29 cellular contexts compared by ENCODE assay signal in genomic region chr7:7992502-7992901, GRCh38. TPM values are rescaled to one million over a fixed set of nuclear protein-coding genes. Genes with fewer than 3 reads are reported as not detected.
DNase-seq lines count a peak whose midpoint lies in the region; ATAC-seq and TF ChIP-seq lines count a peak whose summit lies in the region.
"Had no signal": no experiment of that assay in that cellular context is flagged by ENCODE, and none has a peak within 500 bp of the region (broad histone marks: within the 10 kb centered on the region; RNA-seq: fewer than 3 reads in every experiment).

No MANE protein-coding gene starts in this region.

- CTCF ChIA-PET in activated CD4-positive, alpha-beta T cell treated with anti-CD3 and anti-CD28 coated beads, Interleukin-2, amount 10 ng/mL, durations not matched to agents 7 days and 5 days (lab: Charles Lee) = interaction anchor here (1.0 kb wide), 1 partner anchor 22 kb away, joined by 3 read pairs; no protein-coding TSS in a partner anchor
- CTCF ChIA-PET in HEK293 (lab: Yijun Ruan, JAX) = interaction anchor here (0.7 kb wide), 1 partner anchor 232 kb away, joined by 4 read pairs; no protein-coding TSS in a partner anchor

- H2BK120ac ChIP-seq in mesendoderm (ENCODE audit: low read depth, low read length) = no peak overlapping the region

- H4K8ac ChIP-seq in mesendoderm (ENCODE audit: low read depth, low read length) = no peak overlapping the region

- peak overlapping the region; percentile 51 for H3K27ac Mint-ChIP-seq in activated CD4-positive, alpha-beta T cell treated with anti-CD3 and anti-CD28 coated beads, Interleukin-2, amount 10 ng/mL, durations not matched to agents 7 days and 5 days
- H3K27ac Mint-ChIP-seq in central memory CD8-positive, alpha-beta T cell (ENCODE audit: low read depth) = peak overlapping the region; percentile 60
- H3K27ac Mint-ChIP-seq: endodermal cell, mesothelial cell of epicardium had no signal

- H3K23ac ChIP-seq in mesendoderm (ENCODE audit: low read length) = no peak overlapping the region

- no peaks in the 10 kb centered on the region for H4K20me1 ChIP-seq in hepatocyte (ENCODE audit: insufficient read depth, poor library complexity, severe bottlenecking)

- peaks cover 5% of the 10 kb centered on the region; the same call in 1 of the 2 replicates for H3K4me1 ChIP-seq in HEK293 (ENCODE audit: control insufficient read depth, insufficient read depth, low read length)
- H3K4me1 ChIP-seq in mesendoderm (ENCODE audit: control insufficient read depth, low read depth, low read length) = no peaks in the 10 kb centered on the region
- H3K4me1 ChIP-seq in esophagus squamous epithelium = peaks cover 0 to 15% (median 2%) of the 10 kb centered on the region in 3 donors
- H3K4me1 ChIP-seq in hepatocyte (ENCODE audit: insufficient read depth) = no peaks in the 10 kb centered on the region
- H3K4me1 ChIP-seq: BLaER1 had no signal

- no peak for DNase-seq in activated CD4-positive, alpha-beta T cell treated with anti-CD3 and anti-CD28 coated beads, Interleukin-2, amount 10 ng/mL, durations not matched to agents 7 days and 5 days
- DNase-seq in activated CD4-positive, alpha-beta T cell treated with anti-CD3 and anti-CD28 coated beads, Interleukin-2, amount 50 U/mL, for 4 hours = no peak
- DNase-seq in central memory CD8-positive, alpha-beta T cell (ENCODE audit: low spot score in 2 of 2) = no peak
- DNase-seq in mesendoderm (peak; percentile 6), esophagus squamous epithelium (lab: John Stamatoyannopoulos, UW) (no peak), hepatocyte (ENCODE audit: low spot score) (no peak)
- DNase-seq: activated B cell treated with CpG ODN at 0.5 μM for 24 hours; activated CD4-positive, alpha-beta T cell treated with anti-CD3 and anti-CD28 coated beads, Interleukin-2, amount 50 U/mL, for 48 hours; activated naive CD4-positive, alpha-beta T cell treated with anti-CD3 and anti-CD28 coated beads, Interleukin-2, amount 50 U/mL, for 16 hours; Caco-2; cortex of kidney; endodermal cell; H7; left lung; MM.1S; naive thymus-derived CD4-positive, alpha-beta T cell; NCI-H2029 treated with DMSO at 0.1 percent for 48 hours; NCI-H446; NK-92 treated with Interleukin-12 subunit alpha and Interleukin-12 subunit beta, amount 100 ng/mL, for 24 hours; SIG-M5; stimulated activated naive CD4-positive, alpha-beta T cell; SW 1271; T1000 had no signal

- no peaks in the 10 kb centered on the region for H3K9me2 ChIP-seq in hepatocyte (replicated peaks; ENCODE audit: insufficient read depth)

- H3K4me2 ChIP-seq in mesendoderm (ENCODE audit: low read length) (no peak overlapping the region), hepatocyte (no peak overlapping the region)
- H3K4me2 ChIP-seq: BLaER1 had no signal

- H3K4ac ChIP-seq in mesendoderm (ENCODE audit: low read depth, low read length) = no peak overlapping the region

- H3K4me3 Mint-ChIP-seq in activated CD4-positive, alpha-beta T cell treated with anti-CD3 and anti-CD28 coated beads, Interleukin-2, amount 10 ng/mL, durations not matched to agents 7 days and 5 days = no peak overlapping the region
- no peak overlapping the region for H3K4me3 Mint-ChIP-seq in central memory CD8-positive, alpha-beta T cell
- H3K4me3 Mint-ChIP-seq: activated B cell treated with CpG ODN at 0.5 μM for 24 hours, endodermal cell, mesothelial cell of epicardium had no signal

- no peaks in the 10 kb centered on the region for H3K79me1 ChIP-seq in mesendoderm (ENCODE audit: low read length)

- no peak for ATAC-seq in central memory CD8-positive, alpha-beta T cell (replicated peaks; ENCODE audit: extremely low read depth, poor library complexity, severe bottlenecking)
- ATAC-seq in HG02588 (IDR thresholded peaks at IDR 0.05; ENCODE audit: unreplicated experiment) = no peak
- ATAC-seq: activated T-helper 17 cell treated with anti-CD3 and anti-CD28 coated beads, Interleukin-2, amount 50 U/mL, for 72 hours; left lung; naive thymus-derived CD4-positive, alpha-beta T cell had no signal

- H3K9me3 ChIP-seq in HEK293 (ENCODE audit: control insufficient read depth, insufficient read depth, low read depth, low read length) (no peaks in the 10 kb centered on the region), esophagus squamous epithelium (peaks cover 0 to 24% (median 0%) of the 10 kb centered on the region in 3 donors), hepatocyte (ENCODE audit: low read depth) (peaks cover 13% of the 10 kb centered on the region)

- peaks cover 26% of the 10 kb centered on the region for H3K36me3 Mint-ChIP-seq in activated CD4-positive, alpha-beta T cell treated with anti-CD3 and anti-CD28 coated beads, Interleukin-2, amount 10 ng/mL, durations not matched to agents 7 days and 5 days (ENCODE audit: low read depth)
- peaks cover 5% of the 10 kb centered on the region for H3K36me3 Mint-ChIP-seq in central memory CD8-positive, alpha-beta T cell (ENCODE audit: insufficient read depth)

- POLR2A ChIA-PET in activated CD4-positive, alpha-beta T cell treated with anti-CD3 and anti-CD28 coated beads, Interleukin-2, amount 10 ng/mL, durations not matched to agents 7 days and 5 days (lab: Charles Lee) = no interaction called here
- POLR2A ChIA-PET in HEK293 (lab: Yijun Ruan, JAX) = no interaction called here

- H3K18ac ChIP-seq in mesendoderm (ENCODE audit: low read length) = no peak overlapping the region

- H2BK5ac ChIP-seq in mesendoderm (ENCODE audit: low read length) = no peak overlapping the region

- intact Hi-C loops in esophagus squamous epithelium (cut with DNase I) = no loop called here

- no peak overlapping the region for H3K4me3 ChIP-seq in HEK293 (ENCODE audit: low read depth, low read length)
- H3K4me3 ChIP-seq in mesendoderm (ENCODE audit: low read length) = no peak overlapping the region
- H3K4me3 ChIP-seq in esophagus squamous epithelium = no peak overlapping the region
- no peak overlapping the region for H3K4me3 ChIP-seq in hepatocyte
- H3K4me3 ChIP-seq: BLaER1, esophagus muscularis mucosa, left lung had no signal

- no CpG with 5 or more reads among the region's 1 CpG for WGBS in mesendoderm (ENCODE audit: extremely low coverage, insufficient coverage, low lambda C conversion rate)
- WGBS in esophagus squamous epithelium, 2 donors = 100% methylated on average over 1 of the region's 1 CpG
- 97% methylated on average over 1 of the region's 1 CpG for WGBS in hepatocyte (ENCODE audit: low lambda C conversion rate, missing lambda C conversion rate)

- H3K4me1 Mint-ChIP-seq in activated CD4-positive, alpha-beta T cell treated with anti-CD3 and anti-CD28 coated beads, Interleukin-2, amount 10 ng/mL, durations not matched to agents 7 days and 5 days = peaks cover 35% of the 10 kb centered on the region
- H3K4me1 Mint-ChIP-seq in central memory CD8-positive, alpha-beta T cell = peaks cover 65% of the 10 kb centered on the region

- no peaks in the 10 kb centered on the region for H3K27me3 ChIP-seq in mesendoderm (ENCODE audit: insufficient read depth, low read length, poor library complexity)
- no peaks in the 10 kb centered on the region for H3K27me3 ChIP-seq in esophagus squamous epithelium
- no peaks in the 10 kb centered on the region for H3K27me3 ChIP-seq in hepatocyte
- H3K27me3 ChIP-seq: BLaER1, esophagus muscularis mucosa, left lung had no signal

- no peak overlapping the region for H2AFZ ChIP-seq in hepatocyte

- H4K5ac ChIP-seq in mesendoderm (ENCODE audit: low read length) = no peak overlapping the region

- TF ChIP-seq CTCF in HEK293 (tag by site-specific recombination; IDR thresholded peaks at IDR 0.05) (no peak), esophagus squamous epithelium (IDR thresholded peaks at IDR 0.05) (no peak), hepatocyte (IDR thresholded peaks at IDR 0.05; ENCODE audit: poor library complexity) (no peak)

- H3K9ac ChIP-seq in mesendoderm (ENCODE audit: low read length) = no peak overlapping the region
- H3K9ac ChIP-seq: BLaER1 had no signal

- no peak for TF ChIP-seq POLR2A in esophagus squamous epithelium (IDR thresholded peaks at IDR 0.05)

- H2AK5ac ChIP-seq in mesendoderm (ENCODE audit: low read length) = no peak overlapping the region

- peaks cover 27% of the 10 kb centered on the region for H3K9me3 Mint-ChIP-seq in activated CD4-positive, alpha-beta T cell treated with anti-CD3 and anti-CD28 coated beads, Interleukin-2, amount 10 ng/mL, durations not matched to agents 7 days and 5 days
- H3K9me3 Mint-ChIP-seq in central memory CD8-positive, alpha-beta T cell = peaks cover 6% of the 10 kb centered on the region

- no peak overlapping the region for H3K56ac ChIP-seq in mesendoderm (ENCODE audit: low read length)

- H3K79me2 ChIP-seq in mesendoderm (ENCODE audit: control insufficient read depth, insufficient read depth, low read length) (peaks cover 1% of the 10 kb centered on the region), hepatocyte (peaks cover 78% of the 10 kb centered on the region)

- H2BK15ac ChIP-seq in mesendoderm (replicated peaks; ENCODE audit: low read depth) = no peak overlapping the region

- no peak overlapping the region for H3K27ac ChIP-seq in HEK293 (ENCODE audit: extremely low read depth, low read depth, low read length)
- H3K27ac ChIP-seq in mesendoderm (ENCODE audit: low read depth, low read length) = no peak overlapping the region
- no peak overlapping the region for H3K27ac ChIP-seq in esophagus squamous epithelium
- H3K27ac ChIP-seq in hepatocyte = no peak overlapping the region
- H3K27ac ChIP-seq: BLaER1, esophagus muscularis mucosa, left lung had no signal

- H3K36me3 ChIP-seq in HEK293 (ENCODE audit: control insufficient read depth in 2 of 2, insufficient read depth in 1 of 2, low read length in 2 of 2) (no peaks in the 10 kb centered on the region), mesendoderm (ENCODE audit: control insufficient read depth, insufficient read depth, low read length) (no peaks in the 10 kb centered on the region), esophagus squamous epithelium (no peaks in the 10 kb centered on the region), hepatocyte (replicated peaks; ENCODE audit: insufficient read depth, low read depth) (peaks cover 6% of the 10 kb centered on the region)
- H3K36me3 ChIP-seq: esophagus muscularis mucosa, left lung had no signal

- H3K27me3 Mint-ChIP-seq in activated CD4-positive, alpha-beta T cell treated with anti-CD3 and anti-CD28 coated beads, Interleukin-2, amount 10 ng/mL, durations not matched to agents 7 days and 5 days = no peaks in the 10 kb centered on the region
- no peaks in the 10 kb centered on the region for H3K27me3 Mint-ChIP-seq in central memory CD8-positive, alpha-beta T cell
- H3K27me3 Mint-ChIP-seq: activated B cell treated with CpG ODN at 0.5 μM for 24 hours; activated T-helper 17 cell treated with anti-CD3 and anti-CD28 coated beads, Interleukin-2, amount 50 U/mL, for 72 hours; naive thymus-derived CD4-positive, alpha-beta T cell had no signal

TF ChIP-seq in HEK293, 187 proteins besides CTCF, POLR2A, EP300 and RAD21:
- TF ChIP-seq ZNF133 (tag by site-specific recombination; IDR thresholded peaks at IDR 0.05) (peak; percentile 98), ZNF211 (tag by site-specific recombination; IDR thresholded peaks at IDR 0.05; ENCODE audit: low read depth) (no peak)

RNA-seq across cellular contexts. Expression of gene GLCCI1, which starts 23.9 kb away (rescaled TPM):
- total RNA-seq in activated CD4-positive, alpha-beta T cell treated with anti-CD3 and anti-CD28 coated beads, Interleukin-2, amount 10 ng/mL, durations not matched to agents 7 days and 5 days = 10 to 100 TPM; 27.9 to 29.6 TPM
- 5.8 TPM for polyA plus RNA-seq in mesendoderm (2013, experiment 1 of 2)
- polyA plus RNA-seq in mesendoderm (2013, experiment 2 of 2) = 5.9 TPM
- total RNA-seq in esophagus squamous epithelium = 1 to 10 TPM; 1.5 to 9.9 (median 5.6) TPM
- 18.2 and 21.4 TPM in 2 replicates for total RNA-seq in hepatocyte
- 15.7 and 28.8 TPM in 2 replicates for polyA plus RNA-seq in hepatocyte
